Comparison of ENCODE assay signal across 7 cellular contexts in genomic region chr2:121650554-121650930, GRCh38. TPM values are rescaled to one million over a fixed set of nuclear protein-coding genes. Genes with fewer than 3 reads are reported as not detected.
DNase-seq lines count a peak whose midpoint lies in the region; ATAC-seq lines count a peak whose summit lies in the region.

No MANE protein-coding gene starts in this region.

- H3K4me3 ChIP-seq in GM08714 (ENCODE audit: low read length): peak overlapping the region; percentile 93
- peak overlapping the region; percentile 78 for H3K4me3 ChIP-seq in Jurkat, Clone E6-1 (ENCODE audit: low read length)
- peak overlapping the region; percentile 63 for H3K4me3 ChIP-seq in iPS-18c (ENCODE audit: insufficient read depth, low read depth, low read length)

- H3K9me3 Mint-ChIP-seq in activated naive CD4-positive, alpha-beta T cell treated with anti-CD3 and anti-CD28 coated beads, Interleukin-2, amount 50 U/mL, for 72 hours: peaks cover 3 to 7% of the 10 kb centered on the region in 2 donors

- no peak for DNase-seq in Jurkat, Clone E6-1 (ENCODE audit: low read depth, low spot score)
- DNase-seq in activated naive CD4-positive, alpha-beta T cell treated with anti-CD3 and anti-CD28 coated beads, Interleukin-2, amount 50 U/mL, for 72 hours (ENCODE audit: low spot score in 2 of 2): peak; percentile 7 to 56
- DNase-seq in stimulated activated CD8-positive, alpha-beta memory T cell treated with anti-CD3 and anti-CD28 coated beads, Interleukin-4, amount 100 ng/mL, for 48 hours: peak; percentile 50
- DNase-seq in NCI-H1048 (lab: John Stamatoyannopoulos, UW) (no peak), NCI-H1105 treated with DMSO at 0.1 percent for 48 hours (lab: John Stamatoyannopoulos, UW) (no peak)

- ATAC-seq in activated naive CD4-positive, alpha-beta T cell treated with anti-CD3 and anti-CD28 coated beads, Interleukin-2, amount 50 U/mL, for 72 hours: no peak

- peaks cover 4% of the 10 kb centered on the region for H3K9me3 ChIP-seq in iPS-18c (ENCODE audit: control insufficient read depth, insufficient read depth, low read length)

- H3K27ac Mint-ChIP-seq in activated naive CD4-positive, alpha-beta T cell treated with anti-CD3 and anti-CD28 coated beads, Interleukin-2, amount 50 U/mL, for 72 hours: peak overlapping the region; percentile 97 to 100

- H3K36me3 Mint-ChIP-seq in activated naive CD4-positive, alpha-beta T cell treated with anti-CD3 and anti-CD28 coated beads, Interleukin-2, amount 50 U/mL, for 72 hours: peaks cover 27 to 51% of the 10 kb centered on the region in 2 donors

RNA-seq across cellular contexts. Expression of gene CLASP1, which starts 1.3 kb away (rescaled TPM):
- polyA plus RNA-seq in Jurkat, Clone E6-1 (2012; ENCODE audit: insufficient read depth, insufficient read length): 18.1 TPM
- total RNA-seq in activated naive CD4-positive, alpha-beta T cell treated with anti-CD3 and anti-CD28 coated beads, Interleukin-2, amount 50 U/mL, for 72 hours: 10 to 100 TPM; 82.3 to 98.6 TPM

Comparison
In these comparisons a context has a peak if more than half of its experiments do, and no peak if none do; other contexts are left out.
1. DNase-seq: peak in activated naive CD4-positive, alpha-beta T cell treated with anti-CD3 and anti-CD28 coated beads, Interleukin-2, amount 50 U/mL, for 72 hours (2 of 2) and stimulated activated CD8-positive, alpha-beta memory T cell treated with anti-CD3 and anti-CD28 coated beads, Interleukin-4, amount 100 ng/mL, for 48 hours (single experiment); none in Jurkat, Clone E6-1 (single experiment), NCI-H1048 (single experiment) and NCI-H1105 treated with DMSO at 0.1 percent for 48 hours (single experiment).
2. Peak in every context shown above with its lines, with median percentiles within 50 percentile points of each other: H3K4me3 ChIP-seq.